Comparison of ENCODE assay signal across 8 cellular contexts in the genomic region with DNA sequence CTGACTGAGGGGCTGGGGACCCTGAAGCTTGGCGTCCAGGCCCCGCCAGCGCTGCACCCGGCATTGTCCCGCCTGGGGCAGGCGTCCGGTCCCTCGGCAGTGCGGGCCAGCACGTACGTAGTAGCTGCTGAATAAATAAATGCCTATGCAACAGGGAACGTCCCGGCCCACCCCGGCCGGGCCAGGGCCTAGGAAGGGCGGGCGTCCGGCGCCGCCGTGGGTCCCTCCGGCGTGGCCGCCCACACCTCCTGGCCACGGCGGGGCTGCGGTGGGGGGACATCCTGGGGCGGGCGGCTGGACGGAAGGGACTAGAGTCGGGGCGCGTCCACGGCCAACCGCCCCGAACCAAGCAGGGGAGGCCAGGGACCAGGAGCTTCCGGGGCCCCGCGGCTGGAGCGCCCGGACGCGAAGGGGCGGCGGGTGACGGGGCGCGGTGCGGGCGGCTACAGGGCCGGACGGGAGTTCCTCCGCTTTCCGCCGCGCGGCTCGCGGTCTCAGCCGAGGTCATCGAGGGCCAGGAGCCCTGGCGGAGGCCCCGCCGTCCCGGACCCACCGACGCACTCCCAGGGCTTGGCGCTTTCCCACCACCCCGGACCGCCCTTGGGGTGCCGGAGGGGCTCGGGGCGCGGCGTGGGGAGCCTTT. TPM values are rescaled to one million over a fixed set of nuclear protein-coding genes. Genes with fewer than 3 reads are reported as not detected.
DNase-seq lines count a peak whose midpoint lies in the region; ATAC-seq and TF ChIP-seq lines count a peak whose summit lies in the region.

No MANE protein-coding gene starts in this region.

- ATAC-seq in CD4-positive, alpha-beta T cell (ENCODE audit: poor library complexity): peak; percentile 4
- ATAC-seq in psoas muscle: peak; percentile 68 to 79 (median 70)

- H3K9me2 ChIP-seq in PC-9 (ENCODE audit: insufficient read depth): no peaks in the 10 kb centered on the region

- BruUV-seq in PC-9 (replicated peaks; lab: Mats Ljungman, UMichigan): no TSS peak

- no peak for TF ChIP-seq CTCF in CD4-positive, alpha-beta T cell (IDR thresholded peaks at IDR 0.05)
- no peak for TF ChIP-seq CTCF in PC-9 (conservative IDR thresholded peaks at IDR 0.05)
- TF ChIP-seq CTCF in right atrium auricular region (IDR thresholded peaks at IDR 0.05): peak in 1 of 2 donors; percentile 22
- no peak for TF ChIP-seq CTCF in psoas muscle (IDR thresholded peaks at IDR 0.05)

- H3K9me3 ChIP-seq in CD4-positive, alpha-beta T cell (ENCODE audit: control insufficient read depth, low read length): no peaks in the 10 kb centered on the region
- no peaks in the 10 kb centered on the region for H3K9me3 ChIP-seq in PC-9 (ENCODE audit: insufficient read depth, low read depth)
- H3K9me3 ChIP-seq in right atrium auricular region: no peaks in the 10 kb centered on the region
- no peaks in the 10 kb centered on the region for H3K9me3 ChIP-seq in psoas muscle

- H3K27ac ChIP-seq in CD4-positive, alpha-beta T cell (ENCODE audit: low read depth, low read length): no peak overlapping the region
- H3K27ac ChIP-seq in PC-9 (peak overlapping the region; percentile 89), angular gyrus (ENCODE audit: low read depth, low read length) (peak overlapping the region; percentile 55), right atrium auricular region (peak overlapping the region; percentile 97 to 98), psoas muscle (peak overlapping the region; percentile 84)

- peaks cover 11% of the 10 kb centered on the region; the same call in 1 of the 2 replicates for H4K20me1 ChIP-seq in PC-9 (ENCODE audit: insufficient read depth)

- no peaks in the 10 kb centered on the region for H3K9me3 Mint-ChIP-seq in CD4-positive, alpha-beta T cell

- peaks cover 36% of the 10 kb centered on the region for H3K79me2 ChIP-seq in PC-9 (ENCODE audit: low read depth)

- peak overlapping the region; percentile 88 for H3K4me3 Mint-ChIP-seq in CD4-positive, alpha-beta T cell

- H3K27me3 Mint-ChIP-seq in CD4-positive, alpha-beta T cell: peaks cover 29% of the 10 kb centered on the region

- peak in 6 of 10 experiments; percentile 2 to 34 (median 4) for DNase-seq in CD4-positive, alpha-beta T cell
- peak; percentile 4 for DNase-seq in GOT3 (lab: John Stamatoyannopoulos, UW)
- peak in 1 of 2 experiments; percentile 58 for DNase-seq in PC-9
- peak; percentile 71 for DNase-seq in right atrium auricular region (ENCODE audit: low spot score)
- peak; percentile 67 to 76 for DNase-seq in psoas muscle
- no peak for DNase-seq in NOMO-1 treated with dmso at 0.1 percent for 144 hours (lab: John Stamatoyannopoulos, UW; ENCODE audit: unreplicated experiment)
- no peak for DNase-seq in effector CD8-positive, alpha-beta T cell (lab: John Stamatoyannopoulos, UW)

- peak overlapping the region; percentile 82 for H3K4me2 ChIP-seq in PC-9

- no peaks in the 10 kb centered on the region for H3K36me3 ChIP-seq in PC-9 (ENCODE audit: low read depth)
- no peaks in the 10 kb centered on the region for H3K36me3 ChIP-seq in right atrium auricular region
- no peaks in the 10 kb centered on the region for H3K36me3 ChIP-seq in psoas muscle (ENCODE audit: insufficient read depth in 1 of 2, low read depth in 1 of 2)

- H3K4me1 ChIP-seq in PC-9 (replicated peaks; ENCODE audit: insufficient read depth): peaks cover 35% of the 10 kb centered on the region
- H3K4me1 ChIP-seq in right atrium auricular region: peaks cover 0 to 39% of the 10 kb centered on the region in 2 donors
- peaks cover 18% of the 10 kb centered on the region for H3K4me1 ChIP-seq in psoas muscle

- intact Hi-C loops in CD4-positive, alpha-beta T cell (cut with DNase I, micrococcal nuclease): no loop called here
- intact Hi-C loops in PC-9 (cut with micrococcal nuclease; ENCODE audit: unreplicated experiment): loop anchor here (2.0 to 5.0 kb wide), 2 partner anchors 23 to 84 kb away; no protein-coding TSS in a partner anchor
- intact Hi-C loops in psoas muscle (cut with DNase I): no loop called here

- H3K27ac Mint-ChIP-seq in CD4-positive, alpha-beta T cell: no peak overlapping the region

- H3K36me3 Mint-ChIP-seq in CD4-positive, alpha-beta T cell (ENCODE audit: low read depth): no peaks in the 10 kb centered on the region

- peaks cover 14% of the 10 kb centered on the region for H3F3A ChIP-seq in PC-9 (ENCODE audit: insufficient read depth, low read depth)

- CTCF ChIA-PET in CD4-positive, alpha-beta T cell (lab: Charles Lee): interaction anchor here (1.0 to 2.2 kb wide), 2 partner anchors 164 to 180 kb away, joined by 3 to 10 read pairs; no protein-coding TSS in a partner anchor
- CTCF ChIA-PET in PC-9 (lab: Charles Lee): interaction anchor here (0.6 kb wide), 2 partner anchors 23 to 153 kb away, joined by 5 to 13 read pairs; no protein-coding TSS in a partner anchor

- peak overlapping the region; percentile 84 for H2AFZ ChIP-seq in PC-9

- POLR2A ChIA-PET in CD4-positive, alpha-beta T cell (lab: Charles Lee): interaction anchor here (0.6 to 1.2 kb wide), 5 partner anchors 87 to 406 kb away, joined by 3 to 4 read pairs (median 3); no protein-coding TSS in a partner anchor
- POLR2A ChIA-PET in PC-9 (lab: Charles Lee; ENCODE audit: unreplicated experiment): interaction anchor here (0.6 to 1.5 kb wide), 5 partner anchors 78 to 1365 kb away, joined by 3 to 10 read pairs (median 4); no protein-coding TSS in a partner anchor

- H3K4me3 ChIP-seq in PC-9: peak overlapping the region; percentile 67
- peak overlapping the region; percentile 89 to 91 for H3K4me3 ChIP-seq in right atrium auricular region
- H3K4me3 ChIP-seq in psoas muscle: peak overlapping the region; percentile 79

- H3K4me1 Mint-ChIP-seq in CD4-positive, alpha-beta T cell (ENCODE audit: low read depth): peaks cover 31% of the 10 kb centered on the region

- H3K27me3 ChIP-seq in CD4-positive, alpha-beta T cell (ENCODE audit: control insufficient read depth, insufficient read depth, low read length): peaks cover 31% of the 10 kb centered on the region
- no peaks in the 10 kb centered on the region for H3K27me3 ChIP-seq in PC-9 (ENCODE audit: insufficient read depth, low read depth)
- H3K27me3 ChIP-seq in right atrium auricular region: no peaks in the 10 kb centered on the region
- no peaks in the 10 kb centered on the region for H3K27me3 ChIP-seq in psoas muscle (ENCODE audit: insufficient read depth in 3 of 3, low read length in 2 of 3)

- WGBS in psoas muscle, 3 donors: 2 to 5% (median 5%) methylated on average over 43 to 75 of the region's 75 CpGs

RNA-seq across cellular contexts. Expression of a gene that starts 0.9 kb away (rescaled TPM):
- total RNA-seq in CD4-positive, alpha-beta T cell: 1 to 10 TPM; 4.1 to 4.9 TPM
- total RNA-seq in PC-9 (2021) (42.3 and 46.5 TPM in 2 replicates), right atrium auricular region (10 to 100 TPM; 22.4 to 22.7 TPM), psoas muscle (10 to 100 TPM in 3 of 4 donors, 1 to 10 TPM in 1; 7.8 to 15.5 (median 13.1) TPM)
- 1 to 10 TPM; 2.9 to 3.6 (median 3.3) TPM for polyA plus RNA-seq in psoas muscle

Comparison
In these comparisons a context has a peak if more than half of its experiments do, and no peak if none do; other contexts are left out.
1. DNase-seq: peak in CD4-positive, alpha-beta T cell (6 of 10), GOT3 (single experiment), right atrium auricular region (single experiment) and psoas muscle (2 of 2); none in NOMO-1 treated with dmso at 0.1 percent for 144 hours (single experiment) and effector CD8-positive, alpha-beta T cell (single experiment).
2. Peak in every context shown above with its lines, with median percentiles within 50 percentile points of each other: H3K4me3 ChIP-seq.